8 cellular contexts compared by ENCODE assay signal in the genomic region with DNA sequence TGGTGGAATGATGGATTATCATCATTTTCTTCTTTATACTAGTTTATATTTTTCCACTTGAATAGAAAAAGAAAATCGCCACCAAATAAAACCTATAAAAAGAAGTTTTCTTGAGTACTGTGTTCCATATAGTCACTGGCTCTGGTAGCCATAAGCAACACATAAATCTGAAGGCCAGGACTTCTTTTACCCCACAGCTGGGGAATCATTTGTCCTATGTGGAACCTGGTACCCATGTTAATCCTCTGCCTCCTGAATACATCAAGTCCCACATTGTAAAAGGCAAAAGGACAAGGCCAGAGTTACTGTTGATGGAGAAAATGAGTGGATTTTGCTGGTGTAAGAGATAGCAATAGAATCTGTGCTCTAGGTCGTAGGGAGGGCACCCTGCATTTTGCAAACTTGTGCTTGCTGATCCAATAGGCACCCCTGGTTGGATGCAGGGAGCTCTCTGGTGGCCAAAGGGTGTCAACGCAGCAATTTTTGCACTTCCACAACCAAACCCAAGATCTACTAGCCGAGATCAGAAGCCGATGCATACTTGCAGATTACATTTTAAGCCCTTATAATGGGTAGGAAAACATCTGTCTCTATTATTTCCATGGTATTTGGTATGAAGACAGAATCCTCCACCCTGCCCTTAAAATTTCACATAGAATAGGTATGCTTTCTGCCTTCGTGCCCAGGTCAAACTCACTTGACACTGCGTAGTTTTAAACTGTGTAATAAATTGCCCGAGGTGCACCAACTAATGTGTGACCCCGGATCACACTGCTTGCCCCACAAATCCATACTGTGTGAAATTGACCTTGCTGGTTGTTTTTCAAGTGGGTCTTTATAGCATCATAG.
DNase-seq lines count a peak whose midpoint lies in the region; ATAC-seq, FAIRE-seq and TF ChIP-seq lines count a peak whose summit lies in the region.

No MANE protein-coding gene starts in this region.

- no peaks in the 10 kb centered on the region for H3K9me3 ChIP-seq in OCI-LY7 (ENCODE audit: low read length)
- no peaks in the 10 kb centered on the region for H3K9me3 ChIP-seq in K562 (replicated peaks; ENCODE audit: control insufficient read depth, insufficient read depth, low read depth, low read length)

- TF ChIP-seq CTCF in OCI-LY7 (conservative IDR thresholded peaks at IDR 0.05; ENCODE audit: low read length) (peak; percentile 69), K562 (IDR thresholded peaks at IDR 0.05 in 2 of 3, conservative IDR thresholded peaks at IDR 0.05 in 1 of 3; ENCODE audit: insufficient read depth in 2 of 3, low read depth in 1 of 3, low read length in 3 of 3) (peak; percentile 52 to 64 (median 59))

- H3K79me2 ChIP-seq in OCI-LY7 (ENCODE audit: insufficient read depth, low read depth, low read length) (no peaks in the 10 kb centered on the region), K562 (ENCODE audit: control insufficient read depth, insufficient read depth, low read length) (no peaks in the 10 kb centered on the region)

- H3K9me2 ChIP-seq in OCI-LY7 (ENCODE audit: insufficient read depth, low read length): no peaks in the 10 kb centered on the region

- DNase-seq in COR-L47 (lab: John Stamatoyannopoulos, UW) (peak; percentile 56), OCI-LY7 (ENCODE audit: low spot score) (peak; percentile 11), K562 (ENCODE audit: extremely low read depth in 1 of 4, low spot score in 3 of 4) (peak; percentile 21 to 36 (median 26)), inferior parietal cortex (ENCODE audit: extremely low spot score) (peak; percentile 56), GOT3 (lab: John Stamatoyannopoulos, UW) (no peak)
- peak; percentile 56 for DNase-seq in stimulated activated CD4-positive, alpha-beta T cell treated with anti-CD3 and anti-CD28 coated beads, Interleukin-15, amount 100 ng/mL, for 24 hours

- POLR2A ChIA-PET in OCI-LY7 (lab: Charles Lee): no interaction called here
- POLR2A ChIA-PET in K562 (lab: Yijun Ruan, JAX): no interaction called here

- H3K4me2 ChIP-seq in OCI-LY7 (ENCODE audit: low read length) (no peak overlapping the region), K562 (ENCODE audit: insufficient read depth, low read length) (no peak overlapping the region)

- H3K4me1 ChIP-seq in OCI-LY7 (ENCODE audit: insufficient read depth, low read length, poor library complexity, severe bottlenecking) (no peaks in the 10 kb centered on the region), K562 (replicated peaks in 1 of 2; ENCODE audit: control insufficient read depth in 2 of 2, insufficient read depth in 2 of 2, low read length in 2 of 2) (no peaks in the 10 kb centered on the region)

- TF ChIP-seq EP300 in Ishikawa (IDR thresholded peaks at IDR 0.05; ENCODE audit: borderline replicate concordance) (no peak), K562 (IDR thresholded peaks at IDR 0.05; ENCODE audit: low read length) (no peak)

- H3K36me3 ChIP-seq in OCI-LY7 (ENCODE audit: insufficient read depth, low read length) (no peaks in the 10 kb centered on the region), K562 (ENCODE audit: control insufficient read depth, insufficient read depth, low read length) (no peaks in the 10 kb centered on the region)

- H3K27ac ChIP-seq in OCI-LY7 (ENCODE audit: low read depth, low read length, poor library complexity, severe bottlenecking) (no peak overlapping the region), K562 (ENCODE audit: extremely low read depth, low read depth, low read length) (no peak overlapping the region)

- no peak overlapping the region for H3K9ac ChIP-seq in K562 (ENCODE audit: insufficient read depth in 1 of 2, low read depth in 2 of 2, low read length in 2 of 2)

- no peaks in the 10 kb centered on the region for H3K9me1 ChIP-seq in K562 (ENCODE audit: control insufficient read depth, insufficient read depth, low read length)

- WGBS in K562 (ENCODE audit: insufficient coverage, low coverage, missing lambda C conversion rate): 2% methylated on average over 9 of the region's 9 CpGs

- H3K27me3 ChIP-seq in K562 (ENCODE audit: control insufficient read depth in 2 of 2, insufficient read depth in 2 of 2, low read length in 2 of 2): no peaks in the 10 kb centered on the region

- intact Hi-C loops in OCI-LY7 (cut with micrococcal nuclease; ENCODE audit: unreplicated experiment): loop anchor here (10.0 kb wide), 1 partner anchor 346 kb away; no protein-coding TSS in a partner anchor
- intact Hi-C loops in K562 (cut with micrococcal nuclease): loop anchor here (1.0 to 5.0 kb wide), 3 partner anchors 56 to 469 kb away; no protein-coding TSS in a partner anchor

- H2AFZ ChIP-seq in OCI-LY7 (ENCODE audit: low read length) (no peak overlapping the region), K562 (ENCODE audit: low read depth, low read length) (no peak overlapping the region)

- H3K4me3 ChIP-seq in OCI-LY7 (ENCODE audit: low read depth, low read length, poor library complexity, severe bottlenecking) (no peak overlapping the region), K562 (no peak overlapping the region)

- H4K20me1 ChIP-seq in OCI-LY7 (ENCODE audit: insufficient read depth, low read length): no peaks in the 10 kb centered on the region
- H4K20me1 ChIP-seq in K562 (replicated peaks; ENCODE audit: control insufficient read depth, insufficient read depth, low read length): no peaks in the 10 kb centered on the region

- TF ChIP-seq RAD21 in Ishikawa (IDR thresholded peaks at IDR 0.05; ENCODE audit: low read depth): peak; percentile 76
- TF ChIP-seq RAD21 in K562 (CRISPR knock-in tag; conservative IDR thresholded peaks at IDR 0.05 in 1 of 2, IDR thresholded peaks at IDR 0.05 in 1 of 2): peak; percentile 42 to 57; a peak in 3 of 4 replicates

- TF ChIP-seq POLR2A in K562 (conservative IDR thresholded peaks at IDR 0.05): no peak

- BruUV-seq in OCI-LY7 (replicated peaks; lab: Mats Ljungman, UMichigan): no TSS peak
- no TSS peak for BruUV-seq in K562 (replicated peaks; lab: Mats Ljungman, UMichigan)

- FAIRE-seq in K562 (lab: Jason Lieb, UNC): peak; percentile 77

- in situ Hi-C loops in K562 (cut with MboI): no loop called here

- CTCF ChIA-PET in OCI-LY7 (lab: Charles Lee; ENCODE audit: unreplicated experiment) (interaction anchor here (0.5 kb wide), 1 partner anchor 418 kb away, joined by 3 read pairs; no protein-coding TSS in a partner anchor), K562 (lab: Yijun Ruan, JAX; ENCODE audit: low intra/inter-chr PET ratio) (interaction anchor here (1.5 kb wide), 2 partner anchors 54 to 56 kb away, joined by 3 to 5 read pairs; no protein-coding TSS in a partner anchor)

- peak; percentile 65 for ATAC-seq in GM19328 (IDR thresholded peaks at IDR 0.05; ENCODE audit: unreplicated experiment)
- peak; percentile 82 for ATAC-seq in K562

TF ChIP-seq in Ishikawa, 13 proteins besides CTCF, POLR2A, EP300 and RAD21 (continues in another document):
- TF ChIP-seq EGR1 (IDR thresholded peaks at IDR 0.05) (no peak), TAF1 (IDR thresholded peaks at IDR 0.05; ENCODE audit: low read depth) (no peak), TCF12 (IDR thresholded peaks at IDR 0.05; ENCODE audit: low read depth) (no peak), ZBTB7A (IDR thresholded peaks at IDR 0.05; ENCODE audit: low read depth) (no peak), FOXM1 (IDR thresholded peaks at IDR 0.05; ENCODE audit: borderline replicate concordance, low read depth) (no peak), NFIC (IDR thresholded peaks at IDR 0.05) (no peak), CREB1 (IDR thresholded peaks at IDR 0.05; ENCODE audit: low read depth) (no peak), CEBPB (IDR thresholded peaks at IDR 0.05) (no peak)
- TF ChIP-seq, protein P1, sequence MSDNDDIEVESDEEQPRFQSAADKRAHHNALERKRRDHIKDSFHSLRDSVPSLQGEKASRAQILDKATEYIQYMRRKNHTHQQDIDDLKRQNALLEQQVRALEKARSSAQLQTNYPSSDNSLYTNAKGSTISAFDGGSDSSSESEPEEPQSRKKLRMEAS (IDR thresholded peaks at IDR 0.05): no peak
- TF ChIP-seq, protein P2, sequence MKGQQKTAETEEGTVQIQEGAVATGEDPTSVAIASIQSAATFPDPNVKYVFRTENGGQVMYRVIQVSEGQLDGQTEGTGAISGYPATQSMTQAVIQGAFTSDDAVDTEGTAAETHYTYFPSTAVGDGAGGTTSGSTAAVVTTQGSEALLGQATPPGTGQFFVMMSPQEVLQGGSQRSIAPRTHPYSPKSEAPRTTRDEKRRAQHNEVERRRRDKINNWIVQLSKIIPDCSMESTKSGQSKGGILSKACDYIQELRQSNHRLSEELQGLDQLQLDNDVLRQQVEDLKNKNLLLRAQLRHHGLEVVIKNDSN (IDR thresholded peaks at IDR 0.05): no peak

TF ChIP-seq in K562, 482 proteins besides CTCF, POLR2A, EP300 and RAD21 (continues in another document):
- no peak for TF ChIP-seq PRMT5 (CRISPR knock-in tag; IDR thresholded peaks at IDR 0.05)
- TF ChIP-seq, protein P3, sequence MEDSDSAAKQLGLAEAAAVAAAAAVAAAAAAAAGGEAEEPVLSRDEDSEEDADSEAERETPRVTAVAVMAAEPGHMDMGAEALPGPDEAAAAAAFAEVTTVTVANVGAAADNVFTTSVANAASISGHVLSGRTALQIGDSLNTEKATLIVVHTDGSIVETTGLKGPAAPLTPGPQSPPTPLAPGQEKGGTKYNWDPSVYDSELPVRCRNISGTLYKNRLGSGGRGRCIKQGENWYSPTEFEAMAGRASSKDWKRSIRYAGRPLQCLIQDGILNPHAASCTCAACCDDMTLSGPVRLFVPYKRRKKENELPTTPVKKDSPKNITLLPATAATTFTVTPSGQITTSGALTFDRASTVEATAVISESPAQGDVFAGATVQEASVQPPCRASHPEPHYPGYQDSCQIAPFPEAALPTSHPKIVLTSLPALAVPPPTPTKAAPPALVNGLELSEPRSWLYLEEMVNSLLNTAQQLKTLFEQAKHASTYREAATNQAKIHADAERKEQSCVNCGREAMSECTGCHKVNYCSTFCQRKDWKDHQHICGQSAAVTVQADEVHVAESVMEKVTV (CRISPR knock-in tag; IDR thresholded peaks at IDR 0.05): peak; percentile 25; the same call in 1 of the 2 replicates
- TF ChIP-seq ZNF316 (IDR thresholded peaks at IDR 0.05): peak; percentile 85
- TF ChIP-seq MAFF (IDR thresholded peaks at IDR 0.05; ENCODE audit: low read length): peak; percentile 49; the same call in 1 of the 2 replicates
